Comparison of ENCODE assay signal across 2 cellular contexts in genomic region chr9:137027369-137028012, GRCh38.
TF ChIP-seq lines count a peak whose summit lies in the region.

No MANE protein-coding gene starts in this region.

TF ChIP-seq in A549, 52 proteins besides CTCF, POLR2A, EP300 and RAD21:
- no peak for TF ChIP-seq FOSL2 (IDR thresholded peaks at IDR 0.05)
- peak; percentile 30; the same call in 1 of the 2 replicates for TF ChIP-seq FOSL2 (CRISPR knock-in tag; IDR thresholded peaks at IDR 0.05)
- TF ChIP-seq MAZ (IDR thresholded peaks at IDR 0.05; ENCODE audit: borderline replicate concordance, low read depth, low read length), result no peak
TF ChIP-seq in A549: peak in this region for 1.

TF ChIP-seq in GM12878, 131 proteins besides CTCF, POLR2A, EP300 and RAD21:
- TF ChIP-seq TCF3 (IDR thresholded peaks at IDR 0.05; ENCODE audit: borderline replicate concordance, insufficient read depth, low read depth, low read length), result no peak
- TF ChIP-seq BHLHE40 (IDR thresholded peaks at IDR 0.05; ENCODE audit: borderline replicate concordance in 1 of 2, low read depth in 2 of 2, low read length in 1 of 2), result peak in 1 of 2 experiments; percentile 61; a peak in 1 of 4 replicates
- peak; percentile 39; the same call in 1 of the 2 replicates for TF ChIP-seq GATAD2B (conservative IDR thresholded peaks at IDR 0.05; ENCODE audit: low read depth)
- no peak for TF ChIP-seq SKIL (IDR thresholded peaks at IDR 0.05; ENCODE audit: low read depth, poor library complexity, severe bottlenecking)
